1 cellular context compared by ENCODE assay signal in genomic region chr17:82030470-82031302, GRCh38.
TF ChIP-seq lines count a peak whose summit lies in the region.

No MANE protein-coding gene starts in this region.

TF ChIP-seq in HEK293, 187 proteins besides CTCF, POLR2A, EP300 and RAD21 (continued from another document and continues in another):
- TF ChIP-seq KLF8 (tag by site-specific recombination; IDR thresholded peaks at IDR 0.05) (peak; percentile 40), HOXA7 (CRISPR knock-in tag; IDR thresholded peaks at IDR 0.05; ENCODE audit: borderline replicate concordance) (no peak), SCRT1 (tag by site-specific recombination; IDR thresholded peaks at IDR 0.05; ENCODE audit: borderline replicate concordance) (no peak), ZNF121 (tag by site-specific recombination; IDR thresholded peaks at IDR 0.05) (no peak), KLF16 (tag by site-specific recombination; IDR thresholded peaks at IDR 0.05) (peak; percentile 45), ZNF274 (IDR thresholded peaks at IDR 0.05; ENCODE audit: low read length) (no peak), ZNF274 (tag by site-specific recombination; IDR thresholded peaks at IDR 0.05; ENCODE audit: borderline replicate concordance) (no peak), ZBTB6 (tag by site-specific recombination; IDR thresholded peaks at IDR 0.05) (no peak), MEIS1 (CRISPR knock-in tag; IDR thresholded peaks at IDR 0.05; ENCODE audit: borderline replicate concordance) (no peak), YY2 (tag by site-specific recombination; IDR thresholded peaks at IDR 0.05) (no peak), ZNF843 (tag by site-specific recombination; IDR thresholded peaks at IDR 0.05) (peak; percentile 40; the same call in 1 of the 2 replicates), ZSCAN16 (tag by site-specific recombination; IDR thresholded peaks at IDR 0.05) (0 out of 2 replicates have a peak, but pooled peaks have one; percentile 26), ZNF654 (tag by site-specific recombination; IDR thresholded peaks at IDR 0.05; ENCODE audit: low read depth) (peak; percentile 77), ZIC2 (tag by site-specific recombination; IDR thresholded peaks at IDR 0.05) (peak; percentile 69), HIC1 (tag by site-specific recombination; IDR thresholded peaks at IDR 0.05) (no peak), ELK4 (IDR thresholded peaks at IDR 0.05; ENCODE audit: borderline replicate concordance, low read depth, low read length) (no peak), ZNF214 (tag by site-specific recombination; IDR thresholded peaks at IDR 0.05; ENCODE audit: borderline replicate concordance) (no peak), ZNF670 (tag by site-specific recombination; IDR thresholded peaks at IDR 0.05; ENCODE audit: low read depth) (no peak), ZNF701 (tag by site-specific recombination; IDR thresholded peaks at IDR 0.05) (no peak), ZNF157 (tag by site-specific recombination; IDR thresholded peaks at IDR 0.05) (no peak), SP7 (tag by site-specific recombination; IDR thresholded peaks at IDR 0.05) (peak; percentile 45; the same call in 1 of the 2 replicates), ZNF473 (tag by site-specific recombination; IDR thresholded peaks at IDR 0.05) (no peak), ZNF175 (tag by site-specific recombination; IDR thresholded peaks at IDR 0.05) (no peak), ZNF37A (tag by site-specific recombination; IDR thresholded peaks at IDR 0.05) (no peak), ZNF426 (tag by site-specific recombination; IDR thresholded peaks at IDR 0.05) (no peak), ZNF629 (tag by site-specific recombination; IDR thresholded peaks at IDR 0.05) (peak; percentile 57; the same call in 1 of the 2 replicates), SP3 (tag by site-specific recombination; IDR thresholded peaks at IDR 0.05) (peak; percentile 66), IKZF3 (tag by site-specific recombination; IDR thresholded peaks at IDR 0.05) (peak; percentile 89), ZSCAN23 (tag by site-specific recombination; IDR thresholded peaks at IDR 0.05) (no peak), ZNF510 (tag by site-specific recombination; IDR thresholded peaks at IDR 0.05; ENCODE audit: insufficient replicate concordance) (no peak), ZNF394 (tag by site-specific recombination; IDR thresholded peaks at IDR 0.05; ENCODE audit: borderline replicate concordance) (peak; percentile 98), ZNF791 (tag by site-specific recombination; IDR thresholded peaks at IDR 0.05) (no peak), ZBTB10 (tag by site-specific recombination; IDR thresholded peaks at IDR 0.05) (peak; percentile 76), ZNF548 (tag by site-specific recombination; IDR thresholded peaks at IDR 0.05) (no peak), ZNF518A (tag by site-specific recombination; conservative IDR thresholded peaks at IDR 0.05; ENCODE audit: low read depth) (no peak), ZFP69B (tag by site-specific recombination; IDR thresholded peaks at IDR 0.05) (no peak), ZNF768 (tag by site-specific recombination; IDR thresholded peaks at IDR 0.05) (no peak)
- TF ChIP-seq, protein P1, sequence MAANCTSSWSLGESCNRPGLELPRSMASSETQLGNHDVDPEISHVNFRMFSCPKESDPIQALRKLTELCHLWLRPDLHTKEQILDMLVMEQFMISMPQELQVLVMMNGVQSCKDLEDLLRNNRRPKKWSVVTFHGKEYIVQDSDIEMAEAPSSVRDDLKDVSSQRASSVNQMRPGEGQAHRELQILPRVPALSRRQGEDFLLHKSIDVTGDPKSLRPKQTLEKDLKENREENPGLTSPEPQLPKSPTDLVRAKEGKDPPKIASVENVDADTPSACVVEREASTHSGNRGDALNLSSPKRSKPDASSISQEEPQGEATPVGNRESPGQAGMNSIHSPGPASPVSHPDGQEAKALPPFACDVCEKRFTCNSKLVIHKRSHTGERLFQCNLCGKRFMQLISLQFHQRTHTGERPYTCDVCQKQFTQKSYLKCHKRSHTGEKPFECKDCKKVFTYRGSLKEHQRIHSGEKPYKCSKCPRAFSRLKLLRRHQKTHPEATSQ (tag by site-specific recombination; IDR thresholded peaks at IDR 0.05): no peak
- TF ChIP-seq, protein P2, sequence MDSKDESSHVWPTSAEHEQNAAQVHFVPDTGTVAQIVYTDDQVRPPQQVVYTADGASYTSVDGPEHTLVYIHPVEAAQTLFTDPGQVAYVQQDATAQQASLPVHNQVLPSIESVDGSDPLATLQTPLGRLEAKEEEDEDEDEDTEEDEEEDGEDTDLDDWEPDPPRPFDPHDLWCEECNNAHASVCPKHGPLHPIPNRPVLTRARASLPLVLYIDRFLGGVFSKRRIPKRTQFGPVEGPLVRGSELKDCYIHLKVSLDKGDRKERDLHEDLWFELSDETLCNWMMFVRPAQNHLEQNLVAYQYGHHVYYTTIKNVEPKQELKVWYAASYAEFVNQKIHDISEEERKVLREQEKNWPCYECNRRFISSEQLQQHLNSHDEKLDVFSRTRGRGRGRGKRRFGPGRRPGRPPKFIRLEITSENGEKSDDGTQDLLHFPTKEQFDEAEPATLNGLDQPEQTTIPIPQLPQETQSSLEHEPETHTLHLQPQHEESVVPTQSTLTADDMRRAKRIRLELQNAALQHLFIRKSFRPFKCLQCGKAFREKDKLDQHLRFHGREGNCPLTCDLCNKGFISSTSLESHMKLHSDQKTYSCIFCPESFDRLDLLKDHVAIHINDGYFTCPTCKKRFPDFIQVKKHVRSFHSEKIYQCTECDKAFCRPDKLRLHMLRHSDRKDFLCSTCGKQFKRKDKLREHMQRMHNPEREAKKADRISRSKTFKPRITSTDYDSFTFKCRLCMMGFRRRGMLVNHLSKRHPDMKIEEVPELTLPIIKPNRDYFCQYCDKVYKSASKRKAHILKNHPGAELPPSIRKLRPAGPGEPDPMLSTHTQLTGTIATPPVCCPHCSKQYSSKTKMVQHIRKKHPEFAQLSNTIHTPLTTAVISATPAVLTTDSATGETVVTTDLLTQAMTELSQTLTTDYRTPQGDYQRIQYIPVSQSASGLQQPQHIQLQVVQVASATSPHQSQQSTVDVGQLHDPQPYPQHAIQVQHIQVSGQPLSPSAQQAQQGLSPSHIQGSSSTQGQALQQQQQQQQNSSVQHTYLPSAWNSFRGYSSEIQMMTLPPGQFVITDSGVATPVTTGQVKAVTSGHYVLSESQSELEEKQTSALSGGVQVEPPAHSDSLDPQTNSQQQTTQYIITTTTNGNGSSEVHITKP (tag by site-specific recombination; IDR thresholded peaks at IDR 0.05): 0 out of 2 replicates have a peak, but pooled peaks have one; percentile 23
- TF ChIP-seq, protein P3, sequence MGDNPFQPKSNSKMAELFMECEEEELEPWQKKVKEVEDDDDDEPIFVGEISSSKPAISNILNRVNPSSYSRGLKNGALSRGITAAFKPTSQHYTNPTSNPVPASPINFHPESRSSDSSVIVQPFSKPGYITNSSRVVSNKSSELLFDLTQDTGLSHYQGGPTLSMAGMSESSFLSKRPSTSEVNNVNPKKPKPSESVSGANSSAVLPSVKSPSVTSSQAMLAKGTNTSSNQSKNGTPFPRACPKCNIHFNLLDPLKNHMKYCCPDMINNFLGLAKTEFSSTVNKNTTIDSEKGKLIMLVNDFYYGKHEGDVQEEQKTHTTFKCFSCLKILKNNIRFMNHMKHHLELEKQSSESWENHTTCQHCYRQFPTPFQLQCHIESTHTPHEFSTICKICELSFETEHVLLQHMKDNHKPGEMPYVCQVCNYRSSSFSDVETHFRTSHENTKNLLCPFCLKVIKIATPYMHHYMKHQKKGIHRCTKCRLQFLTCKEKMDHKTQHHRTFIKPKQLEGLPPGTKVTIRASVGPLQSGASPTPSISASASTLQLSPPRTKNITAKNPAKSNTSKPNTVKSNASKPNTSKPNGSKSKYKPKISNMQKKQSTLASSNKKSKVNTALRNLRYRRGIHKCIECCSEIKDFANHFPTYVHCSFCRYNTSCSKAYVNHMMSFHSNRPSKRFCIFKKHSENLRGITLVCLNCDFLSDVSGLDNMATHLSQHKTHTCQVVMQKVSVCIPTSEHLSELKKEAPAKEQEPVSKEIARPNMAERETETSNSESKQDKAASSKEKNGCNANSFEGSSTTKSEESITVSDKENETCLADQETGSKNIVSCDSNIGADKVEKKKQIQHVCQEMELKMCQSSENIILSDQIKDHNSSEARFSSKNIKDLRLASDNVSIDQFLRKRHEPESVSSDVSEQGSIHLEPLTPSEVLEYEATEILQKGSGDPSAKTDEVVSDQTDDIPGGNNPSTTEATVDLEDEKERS (tag by site-specific recombination; IDR thresholded peaks at IDR 0.05): no peak
